8 cellular contexts compared by ENCODE assay signal in genomic region chr14:93939304-93940229, GRCh38. TPM values are rescaled to one million over a fixed set of nuclear protein-coding genes. Genes with fewer than 3 reads are reported as not detected.
DNase-seq lines count a peak whose midpoint lies in the region; ATAC-seq and TF ChIP-seq lines count a peak whose summit lies in the region.

No MANE protein-coding gene starts in this region.

- TF ChIP-seq CTCF in GM12874 (IDR thresholded peaks at IDR 0.05; ENCODE audit: insufficient read depth, low read depth, low read length), result peak; percentile 90
- TF ChIP-seq CTCF in NB4 (IDR thresholded peaks at IDR 0.05; ENCODE audit: low read depth, low read length), result peak; percentile 37
- TF ChIP-seq CTCF in right lobe of liver (IDR thresholded peaks at IDR 0.05), result peak; percentile 80 to 95 (median 90)

- peaks cover 0 to 11% of the 10 kb centered on the region in 2 donors for H3K27me3 ChIP-seq in right lobe of liver

- TF ChIP-seq POLR2A in NB4 (IDR thresholded peaks at IDR 0.05; ENCODE audit: extremely low read depth, insufficient read length) (no peak), right lobe of liver (IDR thresholded peaks at IDR 0.05) (no peak)

- 13% methylated on average over 8 of the region's 84 CpGs for WGBS in right lobe of liver (ENCODE audit: insufficient coverage, low coverage, low lambda C conversion rate, missing lambda C conversion rate)

- H3K36me3 ChIP-seq in right lobe of liver, result no peaks in the 10 kb centered on the region

- peaks cover 33% of the 10 kb centered on the region for H3K36me3 Mint-ChIP-seq in activated CD4-positive, alpha-beta T cell treated with anti-CD3 and anti-CD28 coated beads, Interleukin-2, amount 10 ng/mL, durations not matched to agents 7 days and 5 days (ENCODE audit: low read depth)

- peaks cover 31% of the 10 kb centered on the region for H3K4me1 Mint-ChIP-seq in activated CD4-positive, alpha-beta T cell treated with anti-CD3 and anti-CD28 coated beads, Interleukin-2, amount 10 ng/mL, durations not matched to agents 7 days and 5 days

- H3K4me3 ChIP-seq in NB4 (ENCODE audit: low read depth, low read length) (no peak overlapping the region), right lobe of liver (peak overlapping the region; percentile 21 to 27 (median 25))

- POLR2A ChIA-PET in HEK293T (lab: Yijun Ruan, JAX), result no interaction called here
- POLR2A ChIA-PET in activated CD4-positive, alpha-beta T cell treated with anti-CD3 and anti-CD28 coated beads, Interleukin-2, amount 10 ng/mL, durations not matched to agents 7 days and 5 days (lab: Charles Lee), result interaction anchor here (0.7 to 1.5 kb wide), 4 partner anchors 31 to 97 kb away, joined by 3 to 7 read pairs (median 3); partner anchors contain the start of gene CCDC197

- H3K9me3 ChIP-seq in right lobe of liver, result no peaks in the 10 kb centered on the region

- intact Hi-C loops in right lobe of liver (cut with DNase I), result loop anchor here in 1 of 2 donors (10.0 kb wide), 1 partner anchor 55 kb away; the partner anchor contains the start of gene CCDC197

- CTCF ChIA-PET in HEK293T (lab: Yijun Ruan, JAX), result interaction anchor here (0.5 to 2.4 kb wide), 47 partner anchors 9 to 364 kb away, joined by 3 to 17 read pairs (median 4); partner anchors contain the start of gene ASB2
- CTCF ChIA-PET in activated CD4-positive, alpha-beta T cell treated with anti-CD3 and anti-CD28 coated beads, Interleukin-2, amount 10 ng/mL, durations not matched to agents 7 days and 5 days (lab: Charles Lee), result interaction anchor here (0.6 to 5.4 kb wide), 51 partner anchors 9 to 835 kb away, joined by 3 to 112 read pairs (median 6); partner anchors contain the start of genes ASB2, CCDC197, FAM181A and OTUB2

- no peak overlapping the region for H3K27ac ChIP-seq in right lobe of liver

- no peaks in the 10 kb centered on the region for H3K4me1 ChIP-seq in right lobe of liver

- no peaks in the 10 kb centered on the region for H3K9me3 Mint-ChIP-seq in activated CD4-positive, alpha-beta T cell treated with anti-CD3 and anti-CD28 coated beads, Interleukin-2, amount 10 ng/mL, durations not matched to agents 7 days and 5 days

- no peaks in the 10 kb centered on the region for H3K27me3 Mint-ChIP-seq in activated CD4-positive, alpha-beta T cell treated with anti-CD3 and anti-CD28 coated beads, Interleukin-2, amount 10 ng/mL, durations not matched to agents 7 days and 5 days

- peak; percentile 87 to 97 (median 92) for ATAC-seq in right lobe of liver

- H3K4me3 Mint-ChIP-seq in activated CD4-positive, alpha-beta T cell treated with anti-CD3 and anti-CD28 coated beads, Interleukin-2, amount 10 ng/mL, durations not matched to agents 7 days and 5 days, result peak overlapping the region; percentile 62

- peak overlapping the region; percentile 77 for H3K27ac Mint-ChIP-seq in activated CD4-positive, alpha-beta T cell treated with anti-CD3 and anti-CD28 coated beads, Interleukin-2, amount 10 ng/mL, durations not matched to agents 7 days and 5 days

- DNase-seq in HEK293T (ENCODE audit: extremely low spot score), result peak; percentile 89
- DNase-seq in NB4 (ENCODE audit: low read depth), result peak; percentile 81
- DNase-seq in activated CD4-positive, alpha-beta T cell treated with anti-CD3 and anti-CD28 coated beads, Interleukin-2, amount 10 ng/mL, durations not matched to agents 7 days and 5 days, result peak; percentile 87
- DNase-seq in dermis blood vessel endothelial cell, result peak; percentile 85
- DNase-seq in right lobe of liver, result peak; percentile 73 to 85 (median 79)
- DNase-seq in stimulated activated CD4-positive, alpha-beta T cell treated with anti-CD3 and anti-CD28 coated beads, TNF-alpha, amount 100 ng/mL, for 4 hours (ENCODE audit: low read depth in 3 of 3), result peak; percentile 82 to 97 (median 84)
- no peak for DNase-seq in NCI-H2107 (lab: John Stamatoyannopoulos, UW)

TF ChIP-seq in HEK293T, 16 proteins besides CTCF, POLR2A, EP300 and RAD21:
- TF ChIP-seq ZNF384 (IDR thresholded peaks at IDR 0.05) (no peak), FOXK2 (IDR thresholded peaks at IDR 0.05) (no peak), L3MBTL2 (conservative IDR thresholded peaks at IDR 0.05) (peak; percentile 30; the same call in 1 of the 2 replicates), HDGF (IDR thresholded peaks at IDR 0.05; ENCODE audit: borderline replicate concordance) (no peak), SP1 (IDR thresholded peaks at IDR 0.05) (no peak), BHLHE40 (IDR thresholded peaks at IDR 0.05; ENCODE audit: borderline replicate concordance) (no peak), CTBP1 (IDR thresholded peaks at IDR 0.05; ENCODE audit: borderline replicate concordance) (no peak)

RNA-seq across cellular contexts. Expression of gene FAM181A, which starts 12.4 kb away (rescaled TPM):
- not detected for total RNA-seq in activated CD4-positive, alpha-beta T cell treated with anti-CD3 and anti-CD28 coated beads, Interleukin-2, amount 10 ng/mL, durations not matched to agents 7 days and 5 days
- total RNA-seq in dermis blood vessel endothelial cell (not detected in 2 replicates), right lobe of liver (not detected)

RNA-seq across cellular contexts. Expression of gene ASB2, which starts 36.8 kb away (rescaled TPM):
- total RNA-seq in activated CD4-positive, alpha-beta T cell treated with anti-CD3 and anti-CD28 coated beads, Interleukin-2, amount 10 ng/mL, durations not matched to agents 7 days and 5 days, result 10 to 100 TPM; 20.7 to 21.1 TPM
- total RNA-seq in dermis blood vessel endothelial cell, result 0.05 TPM in 1 of 2 replicates, not detected in the other
- total RNA-seq in right lobe of liver, result under 1 TPM; 0.20 to 0.59 (median 0.28) TPM

RNA-seq across cellular contexts. Expression of gene CCDC197, which starts 57.5 kb away (rescaled TPM):
- total RNA-seq in activated CD4-positive, alpha-beta T cell treated with anti-CD3 and anti-CD28 coated beads, Interleukin-2, amount 10 ng/mL, durations not matched to agents 7 days and 5 days, result not detected
- total RNA-seq in dermis blood vessel endothelial cell (not detected in 2 replicates), right lobe of liver (not detected)

Comparison
In these comparisons a context has a peak if more than half of its experiments do, and no peak if none do; other contexts are left out.
1. CTCF ChIP-seq: peak in every context shown above with its lines; median percentile 90 in GM12874; 90 in right lobe of liver; 37 in NB4.
2. RNA of gene ASB2, which starts 36.8 kb away (total RNA-seq): 20.7 to 21.1 TPM in activated CD4-positive, alpha-beta T cell treated with anti-CD3 and anti-CD28 coated beads, Interleukin-2, amount 10 ng/mL, durations not matched to agents 7 days and 5 days; 0.20 to 0.59 TPM in right lobe of liver and 0.05 TPM in dermis blood vessel endothelial cell; every median in the first group is over 10 times any median in the second.